7 cellular contexts compared by ENCODE assay signal in the genomic region with DNA sequence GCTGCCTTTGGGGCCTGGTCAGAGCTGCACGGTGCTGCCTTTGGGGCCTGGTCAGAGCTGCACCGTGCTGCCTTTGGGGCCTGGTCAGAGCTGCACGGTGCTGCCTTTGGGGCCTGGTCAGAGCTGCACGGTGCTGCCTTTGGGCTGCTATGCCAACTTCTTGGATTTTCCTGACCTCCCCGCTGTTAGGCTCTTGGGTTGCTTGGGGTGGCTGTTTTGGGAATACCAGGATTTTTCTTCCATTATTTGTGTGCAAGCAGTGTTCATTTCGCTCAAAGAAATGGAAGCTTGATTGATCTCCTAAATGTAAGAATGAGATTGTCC. TPM values are rescaled to one million over a fixed set of nuclear protein-coding genes. Genes with fewer than 3 reads are reported as not detected.
DNase-seq lines count a peak whose midpoint lies in the region; ATAC-seq and TF ChIP-seq lines count a peak whose summit lies in the region.
"Not testable (repeated sequence)": the region's sequence is repeated elsewhere in the genome, so short reads cannot be mapped to it uniquely, and the experiment has no call there.

No MANE protein-coding gene starts in this region.

- peak overlapping the region; percentile 78; the same call in 1 of the 2 replicates for H3K4me2 ChIP-seq in GM23338

- H3K27me3 ChIP-seq in GM23338 (ENCODE audit: insufficient read depth) = peaks cover 13% of the 10 kb centered on the region
- not testable (repeated sequence) for H3K27me3 ChIP-seq in gastroesophageal sphincter

- DNase-seq in GM23338 (ENCODE audit: low spot score); T-helper 17 cell; activated naive CD8-positive, alpha-beta T cell treated with anti-CD3 and anti-CD28 coated beads, Interleukin-2, amount 50 U/mL, for 24 hours; natural killer cell: not testable (repeated sequence)
- peak; percentile 7 for DNase-seq in activated CD8-positive, alpha-beta memory T cell treated with anti-CD3 and anti-CD28 coated beads, Interleukin-2, amount 50 U/mL, for 48 hours

- TF ChIP-seq EP300 in gastroesophageal sphincter (IDR thresholded peaks at IDR 0.05) = not testable (repeated sequence)

- H3K4me3 Mint-ChIP-seq in GM23338 = peak overlapping the region; percentile 66; the same call in 1 of the 3 replicates
- H3K4me3 Mint-ChIP-seq in T-helper 17 cell = peak overlapping the region; percentile 81
- not testable (repeated sequence) for H3K4me3 Mint-ChIP-seq in activated naive CD8-positive, alpha-beta T cell treated with anti-CD3 and anti-CD28 coated beads, Interleukin-2, amount 50 U/mL, for 24 hours
- H3K4me3 Mint-ChIP-seq in natural killer cell = peak overlapping the region; percentile 88
- peak overlapping the region; percentile 68 for H3K4me3 Mint-ChIP-seq in stimulated activated memory B cell treated with anti-CD40 and anti-IgM and Interleukin-4, amounts not matched to agents 10 μg/mL and 1 μg/mL and 100 μg/mL, for 72 hours

- H3K27ac ChIP-seq in GM23338 (ENCODE audit: low read depth) = not testable (repeated sequence)
- peak overlapping the region in 3 of 4 donors; percentile 91 to 94 (median 94) for H3K27ac ChIP-seq in gastroesophageal sphincter

- H3K4me3 ChIP-seq in GM23338 = 0 out of 2 replicates have a peak overlapping the region, but pooled peaks have one; percentile 55
- not testable (repeated sequence) for H3K4me3 ChIP-seq in gastroesophageal sphincter

- ATAC-seq in GM23338; T-helper 17 cell; activated naive CD8-positive, alpha-beta T cell treated with anti-CD3 and anti-CD28 coated beads, Interleukin-2, amount 50 U/mL, for 24 hours; gastroesophageal sphincter; natural killer cell; stimulated activated memory B cell treated with anti-CD40 and anti-IgM and Interleukin-4, amounts not matched to agents 10 μg/mL and 1 μg/mL and 100 μg/mL, for 72 hours: not testable (repeated sequence)

- not testable (repeated sequence) for H3K36me3 ChIP-seq in GM23338 (ENCODE audit: insufficient read depth); gastroesophageal sphincter

- H3K9me3 ChIP-seq in T-helper 17 cell (ENCODE audit: control insufficient read depth, low read length, poor library complexity, severe bottlenecking); gastroesophageal sphincter: not testable (repeated sequence)

- H3K4me1 Mint-ChIP-seq in GM23338 (peaks cover 22% of the 10 kb centered on the region), T-helper 17 cell (peaks cover 21% of the 10 kb centered on the region), natural killer cell (peaks cover 33 to 36% of the 10 kb centered on the region in 2 donors)
- H3K4me1 Mint-ChIP-seq in activated naive CD8-positive, alpha-beta T cell treated with anti-CD3 and anti-CD28 coated beads, Interleukin-2, amount 50 U/mL, for 24 hours = peaks cover 23% of the 10 kb centered on the region
- H3K4me1 Mint-ChIP-seq in stimulated activated memory B cell treated with anti-CD40 and anti-IgM and Interleukin-4, amounts not matched to agents 10 μg/mL and 1 μg/mL and 100 μg/mL, for 72 hours = peaks cover 22% of the 10 kb centered on the region

- no CpG with 5 or more reads among the region's 6 CpGs for WGBS in gastroesophageal sphincter (ENCODE audit: low coverage in 1 of 2), 2 donors

- not testable (repeated sequence) for H3K36me3 Mint-ChIP-seq in GM23338 (ENCODE audit: low read depth); T-helper 17 cell (ENCODE audit: low read depth); natural killer cell; stimulated activated memory B cell treated with anti-CD40 and anti-IgM and Interleukin-4, amounts not matched to agents 10 μg/mL and 1 μg/mL and 100 μg/mL, for 72 hours
- peaks cover 20% of the 10 kb centered on the region for H3K36me3 Mint-ChIP-seq in activated naive CD8-positive, alpha-beta T cell treated with anti-CD3 and anti-CD28 coated beads, Interleukin-2, amount 50 U/mL, for 24 hours (ENCODE audit: low read depth)

- not testable (repeated sequence) for H3K9me2 ChIP-seq in GM23338 (ENCODE audit: insufficient read depth)

- H3K79me2 ChIP-seq in GM23338 (replicated peaks; ENCODE audit: insufficient read depth) = peaks cover 18% of the 10 kb centered on the region

- not testable (repeated sequence) for H3K9me3 Mint-ChIP-seq in GM23338; activated naive CD8-positive, alpha-beta T cell treated with anti-CD3 and anti-CD28 coated beads, Interleukin-2, amount 50 U/mL, for 24 hours; natural killer cell; stimulated activated memory B cell treated with anti-CD40 and anti-IgM and Interleukin-4, amounts not matched to agents 10 μg/mL and 1 μg/mL and 100 μg/mL, for 72 hours

- H2AFZ ChIP-seq in GM23338 = not testable (repeated sequence)

- peaks cover 16% of the 10 kb centered on the region for H3K27me3 Mint-ChIP-seq in GM23338 (ENCODE audit: insufficient read depth, low read depth, poor library complexity)
- H3K27me3 Mint-ChIP-seq in T-helper 17 cell; activated naive CD8-positive, alpha-beta T cell treated with anti-CD3 and anti-CD28 coated beads, Interleukin-2, amount 50 U/mL, for 24 hours; natural killer cell (ENCODE audit: low read depth in 2 of 2); stimulated activated memory B cell treated with anti-CD40 and anti-IgM and Interleukin-4, amounts not matched to agents 10 μg/mL and 1 μg/mL and 100 μg/mL, for 72 hours: not testable (repeated sequence)

- peaks cover 19% of the 10 kb centered on the region for H3K4me1 ChIP-seq in GM23338 (ENCODE audit: insufficient read depth)
- H3K4me1 ChIP-seq in gastroesophageal sphincter = peaks cover 0 to 65% (median 22%) of the 10 kb centered on the region in 3 donors

- H3K27ac Mint-ChIP-seq in GM23338; stimulated activated memory B cell treated with anti-CD40 and anti-IgM and Interleukin-4, amounts not matched to agents 10 μg/mL and 1 μg/mL and 100 μg/mL, for 72 hours: not testable (repeated sequence)
- peak overlapping the region; percentile 45 for H3K27ac Mint-ChIP-seq in T-helper 17 cell
- peak overlapping the region; percentile 71 for H3K27ac Mint-ChIP-seq in activated naive CD8-positive, alpha-beta T cell treated with anti-CD3 and anti-CD28 coated beads, Interleukin-2, amount 50 U/mL, for 24 hours
- peak overlapping the region; percentile 67 to 78 for H3K27ac Mint-ChIP-seq in natural killer cell

- H4K20me1 ChIP-seq in GM23338 (replicated peaks; ENCODE audit: insufficient read depth) = not testable (repeated sequence)

- intact Hi-C loops in natural killer cell (cut with micrococcal nuclease) = not testable (repeated sequence)

- TF ChIP-seq POLR2A in gastroesophageal sphincter (IDR thresholded peaks at IDR 0.05) = not testable (repeated sequence)

- not testable (repeated sequence) for TF ChIP-seq CTCF in GM23338 (conservative IDR thresholded peaks at IDR 0.05; ENCODE audit: low read depth in 2 of 2); gastroesophageal sphincter (IDR thresholded peaks at IDR 0.05); natural killer cell (IDR thresholded peaks at IDR 0.05)

- H3F3A ChIP-seq in GM23338 (replicated peaks; ENCODE audit: low read depth) = not testable (repeated sequence)

RNA-seq across cellular contexts. Expression of a gene that starts 2.6 kb away (rescaled TPM):
- total RNA-seq in GM23338 (2014; rRNA removed; shearing (Covaris generic)) = 66.5 and 70.5 TPM in 2 replicates
- 27.7 and 31.2 TPM in 2 replicates for polyA plus RNA-seq in GM23338 (2016; fragmentation: Nextera tagmentation; extraction: Ambion mirVana)
- total RNA-seq in T-helper 17 cell (100 to 1,000 TPM; 161 to 167 TPM), gastroesophageal sphincter (10 to 100 TPM; 26.1 to 90.4 (median 47.8) TPM), natural killer cell (100 to 1,000 TPM; 136 to 146 (median 143) TPM)

RNA-seq across cellular contexts. Expression of a gene that starts 44.1 kb away (rescaled TPM):
- total RNA-seq in GM23338 (2014; rRNA removed; shearing (Covaris generic)) = 24.1 and 30.0 TPM in 2 replicates
- 17.8 and 23.5 TPM in 2 replicates for polyA plus RNA-seq in GM23338 (2016; fragmentation: Nextera tagmentation; extraction: Ambion mirVana)
- total RNA-seq in T-helper 17 cell (10 to 100 TPM; 59.2 to 64.8 TPM), gastroesophageal sphincter (10 to 100 TPM; 24.3 to 57.3 (median 36.9) TPM), natural killer cell (10 to 100 TPM; 66.0 to 83.7 (median 68.4) TPM)
